Comparison of ENCODE assay signal across 1 cellular context in genomic region chr7:97752215-97752614, GRCh38.
TF ChIP-seq lines count a peak whose summit lies in the region.

No MANE protein-coding gene starts in this region.

TF ChIP-seq in HepG2, 621 proteins besides CTCF, POLR2A, EP300 and RAD21 (continued from another document):
- TF ChIP-seq ZNF646 (CRISPR knock-in tag; IDR thresholded peaks at IDR 0.05) (no peak), ZNF883 (CRISPR knock-in tag; IDR thresholded peaks at IDR 0.05; ENCODE audit: not compliant biosample characterization) (no peak), TCF7L2 (IDR thresholded peaks at IDR 0.05; ENCODE audit: low read depth, low read length) (no peak), ZNF180 (CRISPR knock-in tag; IDR thresholded peaks at IDR 0.05; ENCODE audit: borderline replicate concordance, low read depth) (no peak), FOSL1 (CRISPR knock-in tag; IDR thresholded peaks at IDR 0.05; ENCODE audit: borderline replicate concordance) (no peak)
